1 cellular context compared by ENCODE assay signal in the genomic region with DNA sequence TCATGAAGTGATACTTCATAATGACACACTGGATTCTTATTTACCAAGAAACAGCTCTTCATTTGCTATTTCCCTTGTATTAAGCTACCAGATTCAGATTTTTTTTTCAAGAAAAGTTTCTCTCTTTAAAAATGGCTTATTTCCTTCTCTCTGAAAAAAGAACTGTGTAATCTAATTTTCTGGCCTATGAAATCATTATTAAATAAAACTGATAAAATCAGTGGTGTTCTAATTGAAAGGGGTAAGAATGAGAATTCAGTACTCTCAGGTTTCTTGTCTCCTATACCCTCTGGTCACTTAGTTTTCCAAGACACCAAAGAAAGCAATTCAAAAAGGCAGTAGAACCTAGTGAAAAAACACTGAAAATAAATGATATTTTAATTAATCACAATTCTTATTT.
TF ChIP-seq lines count a peak whose summit lies in the region.

No MANE protein-coding gene starts in this region.

TF ChIP-seq in SK-N-SH, 30 proteins besides CTCF, POLR2A, EP300 and RAD21 (continued from another document):
- TF ChIP-seq, protein P1, sequence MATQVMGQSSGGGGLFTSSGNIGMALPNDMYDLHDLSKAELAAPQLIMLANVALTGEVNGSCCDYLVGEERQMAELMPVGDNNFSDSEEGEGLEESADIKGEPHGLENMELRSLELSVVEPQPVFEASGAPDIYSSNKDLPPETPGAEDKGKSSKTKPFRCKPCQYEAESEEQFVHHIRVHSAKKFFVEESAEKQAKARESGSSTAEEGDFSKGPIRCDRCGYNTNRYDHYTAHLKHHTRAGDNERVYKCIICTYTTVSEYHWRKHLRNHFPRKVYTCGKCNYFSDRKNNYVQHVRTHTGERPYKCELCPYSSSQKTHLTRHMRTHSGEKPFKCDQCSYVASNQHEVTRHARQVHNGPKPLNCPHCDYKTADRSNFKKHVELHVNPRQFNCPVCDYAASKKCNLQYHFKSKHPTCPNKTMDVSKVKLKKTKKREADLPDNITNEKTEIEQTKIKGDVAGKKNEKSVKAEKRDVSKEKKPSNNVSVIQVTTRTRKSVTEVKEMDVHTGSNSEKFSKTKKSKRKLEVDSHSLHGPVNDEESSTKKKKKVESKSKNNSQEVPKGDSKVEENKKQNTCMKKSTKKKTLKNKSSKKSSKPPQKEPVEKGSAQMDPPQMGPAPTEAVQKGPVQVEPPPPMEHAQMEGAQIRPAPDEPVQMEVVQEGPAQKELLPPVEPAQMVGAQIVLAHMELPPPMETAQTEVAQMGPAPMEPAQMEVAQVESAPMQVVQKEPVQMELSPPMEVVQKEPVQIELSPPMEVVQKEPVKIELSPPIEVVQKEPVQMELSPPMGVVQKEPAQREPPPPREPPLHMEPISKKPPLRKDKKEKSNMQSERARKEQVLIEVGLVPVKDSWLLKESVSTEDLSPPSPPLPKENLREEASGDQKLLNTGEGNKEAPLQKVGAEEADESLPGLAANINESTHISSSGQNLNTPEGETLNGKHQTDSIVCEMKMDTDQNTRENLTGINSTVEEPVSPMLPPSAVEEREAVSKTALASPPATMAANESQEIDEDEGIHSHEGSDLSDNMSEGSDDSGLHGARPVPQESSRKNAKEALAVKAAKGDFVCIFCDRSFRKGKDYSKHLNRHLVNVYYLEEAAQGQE (IDR thresholded peaks at IDR 0.05; ENCODE audit: low read depth, low read length): no peak
- TF ChIP-seq, protein P2, sequence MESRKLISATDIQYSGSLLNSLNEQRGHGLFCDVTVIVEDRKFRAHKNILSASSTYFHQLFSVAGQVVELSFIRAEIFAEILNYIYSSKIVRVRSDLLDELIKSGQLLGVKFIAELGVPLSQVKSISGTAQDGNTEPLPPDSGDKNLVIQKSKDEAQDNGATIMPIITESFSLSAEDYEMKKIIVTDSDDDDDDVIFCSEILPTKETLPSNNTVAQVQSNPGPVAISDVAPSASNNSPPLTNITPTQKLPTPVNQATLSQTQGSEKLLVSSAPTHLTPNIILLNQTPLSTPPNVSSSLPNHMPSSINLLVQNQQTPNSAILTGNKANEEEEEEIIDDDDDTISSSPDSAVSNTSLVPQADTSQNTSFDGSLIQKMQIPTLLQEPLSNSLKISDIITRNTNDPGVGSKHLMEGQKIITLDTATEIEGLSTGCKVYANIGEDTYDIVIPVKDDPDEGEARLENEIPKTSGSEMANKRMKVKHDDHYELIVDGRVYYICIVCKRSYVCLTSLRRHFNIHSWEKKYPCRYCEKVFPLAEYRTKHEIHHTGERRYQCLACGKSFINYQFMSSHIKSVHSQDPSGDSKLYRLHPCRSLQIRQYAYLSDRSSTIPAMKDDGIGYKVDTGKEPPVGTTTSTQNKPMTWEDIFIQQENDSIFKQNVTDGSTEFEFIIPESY (IDR thresholded peaks at IDR 0.05; ENCODE audit: borderline replicate concordance, low read depth): no peak
- no peak for TF ChIP-seq NFIC (IDR thresholded peaks at IDR 0.05; ENCODE audit: borderline replicate concordance)
- TF ChIP-seq CHD2 (IDR thresholded peaks at IDR 0.05; ENCODE audit: low read length, partially characterized antibody): no peak
- TF ChIP-seq EZH2phosphoT487 (IDR thresholded peaks at IDR 0.05; ENCODE audit: borderline replicate concordance, low read depth): no peak
- no peak for TF ChIP-seq TAF1 (IDR thresholded peaks at IDR 0.05; ENCODE audit: borderline replicate concordance, low read depth, low read length)
- no peak for TF ChIP-seq MEF2A (IDR thresholded peaks at IDR 0.05; ENCODE audit: borderline replicate concordance, low read depth)
- TF ChIP-seq, protein P3, sequence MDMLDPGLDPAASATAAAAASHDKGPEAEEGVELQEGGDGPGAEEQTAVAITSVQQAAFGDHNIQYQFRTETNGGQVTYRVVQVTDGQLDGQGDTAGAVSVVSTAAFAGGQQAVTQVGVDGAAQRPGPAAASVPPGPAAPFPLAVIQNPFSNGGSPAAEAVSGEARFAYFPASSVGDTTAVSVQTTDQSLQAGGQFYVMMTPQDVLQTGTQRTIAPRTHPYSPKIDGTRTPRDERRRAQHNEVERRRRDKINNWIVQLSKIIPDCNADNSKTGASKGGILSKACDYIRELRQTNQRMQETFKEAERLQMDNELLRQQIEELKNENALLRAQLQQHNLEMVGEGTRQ (IDR thresholded peaks at IDR 0.05; ENCODE audit: borderline replicate concordance, low read depth, low read length): no peak
